ENCODE assay signal across 14 cellular contexts in the genomic region with DNA sequence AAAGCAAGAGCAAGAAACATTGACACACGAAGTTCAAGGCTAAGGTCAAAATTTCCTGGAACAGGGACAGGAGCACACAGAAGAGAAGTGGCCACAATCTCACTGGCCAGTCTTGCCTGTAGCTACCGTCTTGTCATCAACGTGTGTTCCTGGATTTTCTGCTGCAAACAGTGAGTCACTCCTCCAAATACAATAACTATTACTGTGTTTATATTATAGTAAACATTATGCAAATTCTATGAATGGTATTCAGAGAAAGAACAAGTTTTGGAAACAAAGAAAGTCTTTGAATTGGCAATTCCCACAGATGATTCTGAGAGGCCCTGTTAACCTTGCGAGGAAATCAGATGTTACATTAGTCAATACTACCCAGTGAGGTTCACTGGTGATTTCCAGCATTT.
DNase-seq lines count a peak whose midpoint lies in the region; TF ChIP-seq lines count a peak whose summit lies in the region.
"Had no signal": no experiment of that assay in that cellular context is flagged by ENCODE, and none has a peak within 500 bp of the region (broad histone marks: within the 10 kb centered on the region; RNA-seq: fewer than 3 reads in every experiment).

No MANE protein-coding gene starts in this region.

- H3K27ac ChIP-seq in vagina: no peak overlapping the region

- intact Hi-C loops in vagina (cut with DNase I): no loop called here

- H3K27me3 ChIP-seq in vagina: no peaks in the 10 kb centered on the region

- H3K36me3 ChIP-seq in vagina: no peaks in the 10 kb centered on the region

- no peaks in the 10 kb centered on the region for H3K9me3 ChIP-seq in vagina

- H3K4me3 ChIP-seq in choroid plexus epithelial cell (ENCODE audit: low read depth, low read length) (no peak overlapping the region), vagina (no peak overlapping the region)

- TF ChIP-seq CTCF in choroid plexus epithelial cell (conservative IDR thresholded peaks at IDR 0.05; ENCODE audit: low read depth, low read length): no peak
- TF ChIP-seq CTCF in vagina (IDR thresholded peaks at IDR 0.05): no peak

- H3K4me1 ChIP-seq in vagina: peaks cover 5% of the 10 kb centered on the region

- no peak for TF ChIP-seq POLR2A in vagina (IDR thresholded peaks at IDR 0.05)

- DNase-seq in EH (ENCODE audit: low read depth): peak; percentile 17
- peak; percentile 22 to 39 for DNase-seq in NCI-H526 (lab: John Stamatoyannopoulos, UW)
- DNase-seq in choroid plexus epithelial cell (ENCODE audit: low read depth): peak; percentile 65
- DNase-seq in kidney tubule cell (ENCODE audit: low spot score): peak; percentile 13
- DNase-seq in activated T-cell treated with anti-CD3 and anti-CD28 coated beads, Interleukin-2, amount 50 U/mL, for 48 hours: no peak
- no peak for DNase-seq in iPS-NIHi7 (ENCODE audit: extremely low spot score)
- no peak for DNase-seq in vagina (ENCODE audit: extremely low spot score in 2 of 2)
- no peak for DNase-seq in NCI-H146 (lab: John Stamatoyannopoulos, UW)
- DNase-seq: activated effector memory CD4-positive, alpha-beta T cell treated with Interleukin-2 at 50 U/mL for 16 hours; aorta; cortex of kidney; Kasumi-1; left ventricle myocardium superior; naive thymus-derived CD4-positive, alpha-beta T cell had no signal

Comparison
In these comparisons a context has a peak if more than half of its experiments do, and no peak if none do; other contexts are left out.
1. DNase-seq: peak in EH (single experiment), NCI-H526 (2 of 2), choroid plexus epithelial cell (single experiment) and kidney tubule cell (single experiment); none in activated T-cell treated with anti-CD3 and anti-CD28 coated beads, Interleukin-2, amount 50 U/mL, for 48 hours (0 of 2), iPS-NIHi7 (single experiment), vagina (0 of 2) and NCI-H146 (single experiment).